In the genomic region with DNA sequence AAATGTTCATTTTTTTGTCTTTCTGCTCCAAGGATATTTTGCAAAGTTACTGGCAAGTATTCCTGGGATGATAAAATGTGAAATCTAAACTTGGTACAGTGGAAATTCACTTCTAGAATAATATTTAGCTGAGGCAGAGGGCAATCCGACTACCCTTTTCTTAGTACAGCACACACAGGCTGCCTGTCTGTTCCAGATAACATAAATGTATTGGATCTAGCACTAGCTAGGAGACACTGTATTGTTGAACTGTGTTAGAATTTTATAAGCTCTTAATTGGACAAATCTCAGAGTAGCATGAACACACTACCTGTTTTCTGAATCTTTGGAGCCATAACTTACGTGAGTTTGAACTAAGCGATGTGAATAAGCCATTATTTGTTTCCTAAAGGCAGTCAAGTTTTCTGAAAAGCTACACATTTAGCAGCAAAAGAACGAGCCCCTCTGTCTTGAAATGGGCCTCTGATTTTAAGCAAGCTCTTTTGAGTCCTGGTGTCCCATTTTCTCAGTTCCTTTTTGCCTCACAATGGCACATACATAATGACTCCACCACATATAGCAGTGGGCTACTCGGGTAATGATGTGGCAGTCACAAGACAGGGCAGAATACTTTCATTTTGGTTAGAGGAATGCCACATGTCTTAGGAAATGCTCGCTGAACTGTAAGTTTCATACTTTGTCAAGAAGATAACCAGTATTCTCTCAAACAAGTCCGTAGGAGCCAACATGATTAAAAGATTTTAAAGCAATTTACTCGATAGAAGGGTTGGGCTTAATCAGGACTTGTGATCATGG, we compare ENCODE assay signal across 8 cellular contexts.
DNase-seq lines count a peak whose midpoint lies in the region; ATAC-seq and TF ChIP-seq lines count a peak whose summit lies in the region.

No MANE protein-coding gene starts in this region.

- H4K91ac ChIP-seq in neuronal stem cell (ENCODE audit: low read depth, low read length, poor library complexity) = no peak overlapping the region
- H4K91ac ChIP-seq in H9 (ENCODE audit: insufficient read length, low read depth, low read length) = no peak overlapping the region

- H4K8ac ChIP-seq in neuronal stem cell (ENCODE audit: low read depth, low read length) = no peak overlapping the region
- H4K8ac ChIP-seq in H9 (replicated peaks; ENCODE audit: insufficient read length, low read depth, low read length) = no peak overlapping the region

- H3K18ac ChIP-seq in neuronal stem cell (ENCODE audit: low read length) (no peak overlapping the region), H9 (ENCODE audit: insufficient read length, low read depth, low read length) (no peak overlapping the region)

- H3K4me3 ChIP-seq in Loucy (ENCODE audit: low read length, poor library complexity, severe bottlenecking) = peak overlapping the region; percentile 70
- H3K4me3 ChIP-seq in effector memory CD4-positive, alpha-beta T cell (ENCODE audit: insufficient read depth, low read depth, low read length, poor library complexity, severe bottlenecking) = peak overlapping the region; percentile 30
- no peak overlapping the region for H3K4me3 ChIP-seq in neuronal stem cell (ENCODE audit: low read length in 2 of 2)

- H3K27me3 ChIP-seq in Loucy (ENCODE audit: insufficient read depth, low read length, poor library complexity, severe bottlenecking) (no peaks in the 10 kb centered on the region), neuronal stem cell (ENCODE audit: control insufficient read depth in 3 of 3, insufficient read depth in 3 of 3, low read depth in 1 of 3, low read length in 3 of 3) (peaks cover 0 to 5% (median 0%) of the 10 kb centered on the region in 3 experiments), H9 (ENCODE audit: insufficient read depth, low read length) (no peaks in the 10 kb centered on the region)
- H3K27me3 ChIP-seq in effector memory CD4-positive, alpha-beta T cell (replicated peaks; ENCODE audit: control insufficient read depth, insufficient read depth, low read length, poor library complexity, severe bottlenecking) = no peaks in the 10 kb centered on the region

- no peaks in the 10 kb centered on the region for H3K79me2 ChIP-seq in Loucy (ENCODE audit: insufficient read depth, low read length)
- H3K79me2 ChIP-seq in H9 (ENCODE audit: insufficient read depth, low read length) = no peaks in the 10 kb centered on the region

- no peaks in the 10 kb centered on the region for H3K9me3 Mint-ChIP-seq in H9

- no peak overlapping the region for H3K4me3 Mint-ChIP-seq in H9

- peak overlapping the region; percentile 64 for H3K9ac ChIP-seq in Loucy (ENCODE audit: low read depth, low read length, poor library complexity, severe bottlenecking)
- H3K9ac ChIP-seq in neuronal stem cell (ENCODE audit: low read depth, low read length, poor library complexity) = no peak overlapping the region
- no peak overlapping the region for H3K9ac ChIP-seq in H9 (ENCODE audit: extremely low read depth, insufficient read length, low read length)

- H4K5ac ChIP-seq in H9 (ENCODE audit: insufficient read length, low read depth, low read length) = no peak overlapping the region

- H3K36me3 Mint-ChIP-seq in H9 (ENCODE audit: insufficient read depth in 1 of 3, low read depth in 3 of 3) = no peaks in the 10 kb centered on the region

- WGBS in neuronal stem cell (ENCODE audit: extremely low coverage in 2 of 2, insufficient read length in 2 of 2, insufficient replicate concordance in 1 of 2), 2 donors = no CpG with 5 or more reads among the region's 8 CpGs
- no CpG with 5 or more reads among the region's 8 CpGs for WGBS in H9 (ENCODE audit: extremely low coverage, insufficient read length, low lambda C conversion rate)

- H4K20me1 ChIP-seq in Loucy (ENCODE audit: insufficient read depth, low read length, poor library complexity, severe bottlenecking) = no peaks in the 10 kb centered on the region
- no peaks in the 10 kb centered on the region for H4K20me1 ChIP-seq in H9 (ENCODE audit: control insufficient read depth, insufficient read depth, insufficient read length)

- no peak overlapping the region for H2BK120ac ChIP-seq in neuronal stem cell (ENCODE audit: low read depth, low read length)
- no peak overlapping the region for H2BK120ac ChIP-seq in H9 (ENCODE audit: low read depth, low read length, poor library complexity, severe bottlenecking)

- no peaks in the 10 kb centered on the region for H3K23me2 ChIP-seq in H9 (ENCODE audit: insufficient read length, low read depth, low read length, poor library complexity, severe bottlenecking)

- in situ Hi-C loops in GM13977 (cut with MboI; ENCODE audit: low pct_unique_long_range_greater_than_20kb, low sequenced_read_pairs, unreplicated experiment) (loop anchor here (25.0 kb wide), 1 partner anchor 571 kb away; no protein-coding TSS in a partner anchor), KBM-7 (cut with MboI; ENCODE audit: low pct_unique_long_range_greater_than_20kb, low sequenced_read_pairs) (no loop called here)

- H2BK12ac ChIP-seq in neuronal stem cell (ENCODE audit: low read length) (no peak overlapping the region), H9 (ENCODE audit: insufficient read length, low read depth, low read length) (no peak overlapping the region)

- H3K14ac ChIP-seq in neuronal stem cell (ENCODE audit: low read length) (no peak overlapping the region), H9 (ENCODE audit: insufficient read depth, low read length) (no peak overlapping the region)

- H3T11ph ChIP-seq in H9 (ENCODE audit: low read length) = no peak overlapping the region

- H2BK5ac ChIP-seq in neuronal stem cell (ENCODE audit: low read length) (no peak overlapping the region), H9 (ENCODE audit: insufficient read length, low read length) (no peak overlapping the region)

- peak overlapping the region; percentile 91 for H2AFZ ChIP-seq in Loucy (ENCODE audit: low read length)
- H2AFZ ChIP-seq in neuronal stem cell (ENCODE audit: low read length) = peak overlapping the region; percentile 21
- no peak overlapping the region for H2AFZ ChIP-seq in H9 (ENCODE audit: low read length)

- H3F3A ChIP-seq in Loucy (ENCODE audit: low read depth) = no peaks in the 10 kb centered on the region

- H2AK5ac ChIP-seq in neuronal stem cell (ENCODE audit: low read depth, low read length) (no peak overlapping the region), H9 (ENCODE audit: insufficient read length, low read length) (no peak overlapping the region)

- H3K36me3 ChIP-seq in Loucy (ENCODE audit: insufficient read depth, low read length) = no peaks in the 10 kb centered on the region
- no peaks in the 10 kb centered on the region for H3K36me3 ChIP-seq in effector memory CD4-positive, alpha-beta T cell (ENCODE audit: control insufficient read depth, insufficient read depth, low read length)
- no peaks in the 10 kb centered on the region for H3K36me3 ChIP-seq in neuronal stem cell (replicated peaks in 1 of 2; ENCODE audit: control insufficient read depth in 2 of 2, insufficient read depth in 2 of 2, low read length in 2 of 2)

- TF ChIP-seq CTCF in GM13977 (IDR thresholded peaks at IDR 0.05; ENCODE audit: extremely low read depth, insufficient read depth, missing control alignments) = no peak
- TF ChIP-seq CTCF in Loucy (conservative IDR thresholded peaks at IDR 0.05; ENCODE audit: low read length) = no peak
- TF ChIP-seq CTCF in H9 (conservative IDR thresholded peaks at IDR 0.05) = no peak

- H3K27ac ChIP-seq in effector memory CD4-positive, alpha-beta T cell (ENCODE audit: insufficient read depth, low read length, poor library complexity, severe bottlenecking) = peak overlapping the region; percentile 28
- H3K27ac ChIP-seq in neuronal stem cell (replicated peaks; ENCODE audit: low read length) (no peak overlapping the region), H9 (ENCODE audit: insufficient read length, low read depth, low read length) (no peak overlapping the region)

- no peaks in the 10 kb centered on the region for H3K9me2 ChIP-seq in Loucy (replicated peaks; ENCODE audit: low read depth, low read length)

- no peak overlapping the region for H3K56ac ChIP-seq in H9 (ENCODE audit: insufficient read length, low read depth, low read length)

- H3K23ac ChIP-seq in neuronal stem cell (ENCODE audit: low read depth, low read length, poor library complexity) = no peak overlapping the region
- no peak overlapping the region for H3K23ac ChIP-seq in H9 (ENCODE audit: insufficient read length, low read depth, low read length)

- H3K4me1 ChIP-seq in Loucy (ENCODE audit: insufficient read depth, low read length, poor library complexity, severe bottlenecking) (peaks cover 11% of the 10 kb centered on the region), neuronal stem cell (ENCODE audit: control insufficient read depth in 2 of 2, insufficient read depth in 1 of 2, low read depth in 1 of 2, low read length in 2 of 2) (peaks cover 0 to 2% of the 10 kb centered on the region in 2 donors), H9 (ENCODE audit: insufficient read depth, low read length) (no peaks in the 10 kb centered on the region)
- H3K4me1 ChIP-seq in effector memory CD4-positive, alpha-beta T cell (ENCODE audit: control insufficient read depth, insufficient read depth, low read length, poor library complexity, severe bottlenecking) = no peaks in the 10 kb centered on the region

- DNase-seq in GM13977 (ENCODE audit: low spot score) (peak; percentile 43), neuronal stem cell (ENCODE audit: low spot score) (no peak), H9 (no peak), HPDE6-E6E7 (ENCODE audit: extremely low spot score) (no peak), KBM-7 (no peak)
- no peak for DNase-seq in effector memory CD4-positive, alpha-beta T cell

- H2BK15ac ChIP-seq in neuronal stem cell (ENCODE audit: low read length) = no peak overlapping the region
- H2BK15ac ChIP-seq in H9 (ENCODE audit: low read depth, low read length) = no peak overlapping the region

- H3K27ac Mint-ChIP-seq in H9 = no peak overlapping the region

- peaks cover 8 to 14% of the 10 kb centered on the region in 2 experiments for H3K4me1 Mint-ChIP-seq in H9

- H3K27me3 Mint-ChIP-seq in H9 (ENCODE audit: low read depth) = peaks cover 2% of the 10 kb centered on the region; the same call in 1 of the 2 replicates

- H3K4me2 ChIP-seq in Loucy (ENCODE audit: low read depth, low read length, poor library complexity, severe bottlenecking) (peak overlapping the region; percentile 72), neuronal stem cell (ENCODE audit: insufficient read depth, low read length, poor library complexity, severe bottlenecking) (no peak overlapping the region), H9 (ENCODE audit: insufficient read depth, insufficient read length, low read length) (no peak overlapping the region)

- H3K9me3 ChIP-seq in Loucy (ENCODE audit: insufficient read depth, low read depth, low read length) (no peaks in the 10 kb centered on the region), neuronal stem cell (replicated peaks in 1 of 2; ENCODE audit: control insufficient read depth in 2 of 2, insufficient read depth in 1 of 2, low read depth in 1 of 2, low read length in 2 of 2) (no peaks in the 10 kb centered on the region), H9 (ENCODE audit: control insufficient read depth, low read depth, low read length) (no peaks in the 10 kb centered on the region)
- H3K9me3 ChIP-seq in effector memory CD4-positive, alpha-beta T cell (ENCODE audit: control insufficient read depth, low read length) = no peaks in the 10 kb centered on the region

- ATAC-seq in GM21717 (IDR thresholded peaks at IDR 0.05; ENCODE audit: unreplicated experiment) = peak; percentile 98

- H2BK20ac ChIP-seq in H9 (ENCODE audit: low read depth, low read length, poor library complexity, severe bottlenecking) = no peak overlapping the region

- H3K79me1 ChIP-seq in neuronal stem cell (ENCODE audit: low read depth, low read length) (no peaks in the 10 kb centered on the region), H9 (ENCODE audit: insufficient read depth, low read depth, low read length, poor library complexity, severe bottlenecking) (no peaks in the 10 kb centered on the region)

- H3K4ac ChIP-seq in neuronal stem cell (ENCODE audit: low read length) (no peak overlapping the region), H9 (ENCODE audit: low read depth, low read length) (no peak overlapping the region)

Comparison
In these comparisons a context has a peak if more than half of its experiments do, and no peak if none do; other contexts are left out.
1. H3K4me3 ChIP-seq: peak in Loucy (single experiment) and effector memory CD4-positive, alpha-beta T cell (single experiment); none in neuronal stem cell (0 of 2).